16 cellular contexts compared by ENCODE assay signal in the genomic region with DNA sequence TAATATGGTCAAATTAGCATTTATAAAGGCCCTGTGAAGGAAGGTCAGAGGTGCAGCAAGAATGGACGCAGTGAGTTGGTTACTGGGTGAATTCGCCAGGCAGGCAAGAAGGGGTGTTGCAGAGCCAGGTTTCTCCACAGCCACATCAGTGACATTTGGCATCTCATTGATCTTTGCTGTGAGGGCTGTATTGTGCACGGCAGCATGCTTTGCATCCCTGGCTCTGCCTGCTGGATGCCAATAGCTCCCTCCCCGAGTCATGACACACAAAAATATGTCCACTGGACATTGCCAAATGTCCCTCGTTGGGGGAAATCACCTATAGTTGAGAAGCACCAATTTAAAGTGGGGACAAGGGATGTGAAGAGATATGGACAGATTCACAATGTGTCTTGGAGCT. TPM values are rescaled to one million over a fixed set of nuclear protein-coding genes. Genes with fewer than 3 reads are reported as not detected.
DNase-seq lines count a peak whose midpoint lies in the region; ATAC-seq and TF ChIP-seq lines count a peak whose summit lies in the region.
"Had no signal": no experiment of that assay in that cellular context is flagged by ENCODE, and none has a peak within 500 bp of the region (broad histone marks: within the 10 kb centered on the region; RNA-seq: fewer than 3 reads in every experiment).

No MANE protein-coding gene starts in this region.

- no peak overlapping the region for H3K4me3 ChIP-seq in CD8-positive, alpha-beta memory T cell (ENCODE audit: low read length)
- H3K4me3 ChIP-seq in iPS-18c (ENCODE audit: insufficient read depth, low read depth, low read length) (0 out of 2 replicates have a peak overlapping the region, but pooled peaks have one; percentile 17), heart left ventricle (no peak overlapping the region)
- H3K4me3 ChIP-seq: BLaER1 treated with 17β-estradiol and CSF1 and Interleukin-3, amounts not matched to agents 10 nM and 100 nM; GM12878; HAP-1 had no signal

- 66 to 79% (median 73%) methylated on average over 5 of the region's 5 CpGs for WGBS in heart left ventricle, 4 donors

- peak overlapping the region; percentile 17 to 97 (median 70) for H3K27ac Mint-ChIP-seq in CD8-positive, alpha-beta memory T cell
- H3K27ac Mint-ChIP-seq in T-helper 17 cell (peak overlapping the region; percentile 84), mesothelial cell of epicardium (no peak overlapping the region)

- H3K9me3 ChIP-seq in CD8-positive, alpha-beta memory T cell (ENCODE audit: low read length): no peaks in the 10 kb centered on the region
- H3K9me3 ChIP-seq in T-helper 17 cell (ENCODE audit: control insufficient read depth, low read length, poor library complexity, severe bottlenecking) (no peaks in the 10 kb centered on the region), iPS-18c (ENCODE audit: control insufficient read depth, insufficient read depth, low read length) (peaks cover 5% of the 10 kb centered on the region), heart left ventricle (no peaks in the 10 kb centered on the region)
- H3K9me3 ChIP-seq: HAP-1 had no signal

- peaks cover 0 to 4% of the 10 kb centered on the region in 2 donors for H3K27me3 Mint-ChIP-seq in CD8-positive, alpha-beta memory T cell
- peaks cover under 1% of the 10 kb centered on the region for H3K27me3 Mint-ChIP-seq in T-helper 17 cell
- H3K27me3 Mint-ChIP-seq in mesothelial cell of epicardium (ENCODE audit: low read depth): no peaks in the 10 kb centered on the region
- H3K27me3 Mint-ChIP-seq: CD4-positive, CD25-positive, alpha-beta regulatory T cell had no signal

- H3K4me1 ChIP-seq in CD8-positive, alpha-beta memory T cell (ENCODE audit: insufficient read depth, low read length): peaks cover 32% of the 10 kb centered on the region
- peaks cover 0 to 27% (median 9%) of the 10 kb centered on the region in 12 donors for H3K4me1 ChIP-seq in heart left ventricle
- H3K4me1 ChIP-seq: BLaER1 treated with 17β-estradiol and CSF1 and Interleukin-3, amounts not matched to agents 10 nM and 100 nM; HAP-1 had no signal

- no peak overlapping the region for H3K27ac ChIP-seq in CD8-positive, alpha-beta memory T cell (ENCODE audit: low read depth, low read length)
- no peak overlapping the region for H3K27ac ChIP-seq in heart left ventricle
- H3K27ac ChIP-seq: BLaER1 treated with 17β-estradiol and CSF1 and Interleukin-3, amounts not matched to agents 10 nM and 100 nM had no signal

- ATAC-seq in T-helper 17 cell (no peak), heart left ventricle (no peak)

- no peak for TF ChIP-seq POLR2A in heart left ventricle (IDR thresholded peaks at IDR 0.05)

- H3K9me3 Mint-ChIP-seq in CD8-positive, alpha-beta memory T cell: no peaks in the 10 kb centered on the region
- peaks cover 18% of the 10 kb centered on the region for H3K9me3 Mint-ChIP-seq in mesothelial cell of epicardium

- H3K4me3 Mint-ChIP-seq in CD8-positive, alpha-beta memory T cell: peak overlapping the region in 3 of 7 donors; percentile 22 to 82 (median 76)
- no peak overlapping the region for H3K4me3 Mint-ChIP-seq in T-helper 17 cell
- H3K4me3 Mint-ChIP-seq in mesothelial cell of epicardium: no peak overlapping the region
- H3K4me3 Mint-ChIP-seq: CD4-positive, CD25-positive, alpha-beta regulatory T cell had no signal

- no peak for DNase-seq in CD8-positive, alpha-beta memory T cell
- DNase-seq in T-helper 17 cell (no peak), cerebellum (ENCODE audit: low spot score) (peak; percentile 30), iPS-NIHi11 (ENCODE audit: low spot score) (no peak), OCI-M2 (lab: John Stamatoyannopoulos, UW; ENCODE audit: unreplicated experiment) (no peak), mesothelial cell of epicardium (ENCODE audit: low spot score in 2 of 2, unreplicated experiment in 2 of 2) (no peak), heart left ventricle (no peak)
- DNase-seq: ACHN; Calu3; CD4-positive, CD25-positive, alpha-beta regulatory T cell; DMS 273 treated with DMSO at 0.1 percent for 48 hours; GOT3 had no signal

- intact Hi-C loops in heart left ventricle (cut with DNase I): no loop called here

- CTCF ChIA-PET in CD8-positive, alpha-beta memory T cell (lab: Charles Lee): interaction anchor here (0.7 to 1.3 kb wide), 2 partner anchors 25 to 105 kb away, joined by 3 to 4 read pairs; no protein-coding TSS in a partner anchor

- POLR2A ChIA-PET in CD8-positive, alpha-beta memory T cell (lab: Charles Lee): interaction anchor here (0.6 kb wide), 1 partner anchor 322 kb away, joined by 3 read pairs; no protein-coding TSS in a partner anchor

- H3K27me3 ChIP-seq in CD8-positive, alpha-beta memory T cell (ENCODE audit: insufficient read depth, low read length, poor library complexity, severe bottlenecking): no peaks in the 10 kb centered on the region
- no peaks in the 10 kb centered on the region for H3K27me3 ChIP-seq in heart left ventricle
- H3K27me3 ChIP-seq: BLaER1 treated with 17β-estradiol and CSF1 and Interleukin-3, amounts not matched to agents 10 nM and 100 nM had no signal

- TF ChIP-seq CTCF in mesothelial cell of epicardium (IDR thresholded peaks at IDR 0.05; ENCODE audit: unreplicated experiment) (no peak), heart left ventricle (IDR thresholded peaks at IDR 0.05) (no peak)

- peaks cover 45 to 59% (median 45%) of the 10 kb centered on the region in 3 donors for H3K4me1 Mint-ChIP-seq in CD8-positive, alpha-beta memory T cell
- H3K4me1 Mint-ChIP-seq in T-helper 17 cell (peaks cover 19% of the 10 kb centered on the region), mesothelial cell of epicardium (no peaks in the 10 kb centered on the region)

- no peaks in the 10 kb centered on the region for H3K36me3 ChIP-seq in CD8-positive, alpha-beta memory T cell (ENCODE audit: insufficient read depth, low read length)
- no peaks in the 10 kb centered on the region for H3K36me3 ChIP-seq in heart left ventricle
- H3K36me3 ChIP-seq: BLaER1 treated with 17β-estradiol and CSF1 and Interleukin-3, amounts not matched to agents 10 nM and 100 nM; HAP-1 had no signal

- no peaks in the 10 kb centered on the region for H3K36me3 Mint-ChIP-seq in CD8-positive, alpha-beta memory T cell
- H3K36me3 Mint-ChIP-seq in T-helper 17 cell (ENCODE audit: low read depth) (peaks cover under 1% of the 10 kb centered on the region), mesothelial cell of epicardium (no peaks in the 10 kb centered on the region)

RNA-seq across cellular contexts. Expression of a gene that starts 54.5 kb away (rescaled TPM):
- total RNA-seq in CD8-positive, alpha-beta memory T cell: 10 to 100 TPM; 22.1 to 24.1 TPM
- polyA plus RNA-seq in CD8-positive, alpha-beta memory T cell: 7.4 TPM
- total RNA-seq in T-helper 17 cell (10 to 100 TPM in 1 of 2 donors, 1 to 10 TPM in 1; 6.6 to 11.0 TPM), cerebellum (48.2 TPM), mesothelial cell of epicardium (18.5 to 22.9 TPM (median 20.6 TPM) in 3 replicates), heart left ventricle (10 to 100 TPM in 2 of 9 donors, 1 to 10 TPM in 7; 4.3 to 10.3 (median 8.5) TPM)
- 1 to 10 TPM; 2.6 to 6.3 TPM for polyA plus RNA-seq in heart left ventricle
